ENCODE assay signal across 8 cellular contexts in the genomic region with DNA sequence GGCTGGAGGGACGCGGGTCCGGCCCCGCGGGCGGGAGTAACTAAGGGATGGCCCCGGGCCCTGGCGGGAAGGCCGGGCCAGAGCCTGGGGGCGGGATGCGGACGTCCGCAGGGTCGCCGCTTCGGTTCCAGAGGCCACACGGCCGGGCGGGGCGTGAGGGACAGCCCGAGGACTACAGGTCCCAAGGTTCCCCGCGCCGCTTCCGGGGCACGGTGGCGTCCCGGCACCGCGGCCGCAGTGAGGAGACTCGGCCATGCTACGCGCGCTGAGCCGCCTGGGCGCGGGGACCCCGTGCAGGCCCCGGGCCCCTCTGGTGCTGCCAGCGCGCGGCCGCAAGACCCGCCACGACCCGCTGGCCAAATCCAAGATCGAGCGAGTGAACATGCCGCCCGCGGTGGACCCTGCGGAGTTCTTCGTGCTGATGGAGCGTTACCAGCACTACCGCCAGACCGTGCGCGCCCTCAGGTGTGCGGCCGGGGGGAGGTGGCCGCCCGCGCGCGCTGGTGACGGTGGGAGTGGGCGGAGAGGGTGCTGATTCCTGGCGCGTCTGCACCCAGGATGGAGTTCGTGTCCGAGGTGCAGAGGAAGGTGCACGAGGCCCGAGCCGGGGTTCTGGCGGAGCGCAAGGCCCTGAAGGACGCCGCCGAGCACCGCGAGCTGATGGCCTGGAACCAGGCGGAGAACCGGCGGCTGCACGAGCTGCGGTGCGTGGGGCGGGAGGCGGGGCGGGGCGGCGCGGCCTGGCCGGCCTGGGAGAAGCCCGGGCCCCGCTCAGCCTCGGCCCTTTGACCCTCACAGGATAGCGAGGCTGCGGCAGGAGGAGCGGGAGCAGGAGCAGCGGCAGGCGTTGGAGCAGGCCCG. TPM values are rescaled to one million over a fixed set of nuclear protein-coding genes. Genes with fewer than 3 reads are reported as not detected.
DNase-seq lines count a peak whose midpoint lies in the region; ATAC-seq and TF ChIP-seq lines count a peak whose summit lies in the region.

Gene MRPS26, plus strand, starts transcription at position 237 of the 861 bp plus-strand sequence. Its CDS starts 17 bp downstream, at position 254.

- peak; percentile 85 to 94 for DNase-seq in AML-193 (lab: John Stamatoyannopoulos, UW)
- DNase-seq in NCI-H510A treated with DMSO at 0.1 percent for 48 hours (lab: John Stamatoyannopoulos, UW), result peak; percentile 89
- peak; percentile 68 to 70 for DNase-seq in activated CD4-positive, alpha-beta T cell treated with anti-CD3 and anti-CD28 coated beads, Interleukin-2, amount 50 U/mL, for 4 hours
- peak; percentile 81 to 95 (median 89) for DNase-seq in dorsolateral prefrontal cortex
- DNase-seq in lower leg skin (ENCODE audit: low spot score in 2 of 2), result peak; percentile 80 to 96
- DNase-seq in stimulated activated CD4-positive, alpha-beta T cell treated with anti-CD3 and anti-CD28 coated beads, Interleukin-4, amount 100 ng/mL, for 4 hours, result peak; percentile 78 to 83

- TF ChIP-seq POLR2A in lower leg skin (IDR thresholded peaks at IDR 0.05), result no peak

- peak within 1 kb of the TSS; percentile 69 to 98 (median 92) for H3K27ac ChIP-seq in dorsolateral prefrontal cortex

- WGBS in lower leg skin, 2 donors, result 0 to 2% methylated on average over 10 to 45 of the region's 104 CpGs

- ATAC-seq in GM18909 (IDR thresholded peaks at IDR 0.05; ENCODE audit: poor library complexity, unreplicated experiment), result peak; percentile 86
- peak; percentile 91 for ATAC-seq in HG03175 (IDR thresholded peaks at IDR 0.05; ENCODE audit: unreplicated experiment)

- H3K4me3 ChIP-seq in dorsolateral prefrontal cortex, result peak within 1 kb of the TSS; percentile 63 to 100 (median 95)
- H3K4me3 ChIP-seq in lower leg skin (ENCODE audit: low read depth, poor library complexity, severe bottlenecking), result peak within 1 kb of the TSS; percentile 62

- H3K27me3 ChIP-seq in dorsolateral prefrontal cortex, result no peaks in the 10 kb centered on the region

- intact Hi-C loops in dorsolateral prefrontal cortex (cut with DNase I), result no loop called here
- intact Hi-C loops in lower leg skin (cut with DNase I; ENCODE audit: low total_unique reads), result loop anchor here (10.0 kb wide), 1 partner anchor 279 kb away; no protein-coding TSS in a partner anchor

- peak in 24 of 56 donors; percentile 5 to 54 (median 26) for TF ChIP-seq CTCF in dorsolateral prefrontal cortex (IDR thresholded peaks at IDR 0.05 in 54 of 56, conservative IDR thresholded peaks at IDR 0.05 in 2 of 56; ENCODE audit: low read depth in 1 of 56, partially characterized antibody in 56 of 56)
- TF ChIP-seq CTCF in lower leg skin (IDR thresholded peaks at IDR 0.05), result no peak

RNA-seq across cellular contexts. Expression of gene MRPS26, which starts in this region (rescaled TPM):
- 10 to 100 TPM; 31.6 to 66.0 (median 49.9) TPM for total RNA-seq in dorsolateral prefrontal cortex
- total RNA-seq in lower leg skin, result 10 to 100 TPM; 71.5 to 86.4 (median 76.5) TPM

Comparison
In these comparisons a context has a peak if more than half of its experiments do, and no peak if none do; other contexts are left out.
1. Peak in every context shown above with its lines: DNase-seq, ATAC-seq, H3K4me3 ChIP-seq and H3K27ac ChIP-seq.